ENCODE assay signal across 11 cellular contexts in genomic region chr1:215517441-215517891, GRCh38. TPM values are rescaled to one million over a fixed set of nuclear protein-coding genes. Genes with fewer than 3 reads are reported as not detected.
DNase-seq lines count a peak whose midpoint lies in the region; ATAC-seq, FAIRE-seq and TF ChIP-seq lines count a peak whose summit lies in the region.
"Had no signal": no experiment of that assay in that cellular context is flagged by ENCODE, and none has a peak within 500 bp of the region (broad histone marks: within the 10 kb centered on the region; RNA-seq: fewer than 3 reads in every experiment).

No MANE protein-coding gene starts in this region.

- ATAC-seq in left lung, result no peak

- intact Hi-C loops in left lung (cut with DNase I), result no loop called here

- DNase-seq in HT1080 (ENCODE audit: low read depth) (peak; percentile 29), WERI-Rb-1 (peak; percentile 37), keratinocyte (ENCODE audit: low read depth, low spot score) (no peak), NCI-H2029 (lab: John Stamatoyannopoulos, UW) (no peak), NCI-H1092 (lab: John Stamatoyannopoulos, UW) (no peak), COLO668 (lab: John Stamatoyannopoulos, UW; ENCODE audit: unreplicated experiment) (no peak), left lung (no peak)
- DNase-seq: activated naive CD4-positive, alpha-beta T cell treated with anti-CD3 and anti-CD28 coated beads, Interleukin-2, amount 50 U/mL, for 16 hours; upper lobe of left lung had no signal

- H3K79me2 ChIP-seq in keratinocyte (ENCODE audit: control insufficient read depth, insufficient read depth, low read length), result no peaks in the 10 kb centered on the region

- TF ChIP-seq CTCF in C4-2B (conservative IDR thresholded peaks at IDR 0.05), result 0 out of 2 replicates have a peak, but pooled peaks have one; percentile 14
- peak; percentile 73 for TF ChIP-seq CTCF in WERI-Rb-1 (IDR thresholded peaks at IDR 0.05; ENCODE audit: low read depth, low read length)
- peak; percentile 43 to 88 (median 70) for TF ChIP-seq CTCF in keratinocyte (optimal IDR thresholded peaks at IDR 0.05 in 1 of 3, IDR thresholded peaks at IDR 0.05 in 1 of 3, conservative IDR thresholded peaks at IDR 0.05 in 1 of 3; ENCODE audit: extremely low read depth in 1 of 3, insufficient read depth in 2 of 3, low read length in 3 of 3)
- TF ChIP-seq CTCF in left lung (IDR thresholded peaks at IDR 0.05), result no peak

- dilution Hi-C loops in keratinocyte (cut with MboI; ENCODE audit: extremely low pct_ligation_motif_present, low sequenced_read_pairs), result no loop called here

- H3K4me1 ChIP-seq in keratinocyte (ENCODE audit: control insufficient read depth, extremely low read depth, insufficient read depth, low read length) (no peaks in the 10 kb centered on the region), left lung (no peaks in the 10 kb centered on the region)
- H3K4me1 ChIP-seq: SJSA1, upper lobe of left lung had no signal

- peak; percentile 63 for FAIRE-seq in keratinocyte (lab: Jason Lieb, UNC)

- no peaks in the 10 kb centered on the region for H3K36me3 ChIP-seq in WERI-Rb-1
- H3K36me3 ChIP-seq in keratinocyte (ENCODE audit: control insufficient read depth in 2 of 2, extremely low read depth in 1 of 2, insufficient read depth in 2 of 2, low read length in 2 of 2), result no peaks in the 10 kb centered on the region
- H3K36me3 ChIP-seq in left lung, result no peaks in the 10 kb centered on the region
- H3K36me3 ChIP-seq: SJSA1, upper lobe of left lung had no signal

- no peaks in the 10 kb centered on the region for H3K27me3 ChIP-seq in WERI-Rb-1 (ENCODE audit: insufficient read depth, low read depth, severe bottlenecking)
- no peaks in the 10 kb centered on the region for H3K27me3 ChIP-seq in keratinocyte (ENCODE audit: control insufficient read depth, extremely low read depth, insufficient read depth, low read length)
- no peaks in the 10 kb centered on the region for H3K27me3 ChIP-seq in left lung
- H3K27me3 ChIP-seq: SJSA1, upper lobe of left lung had no signal

- no peak overlapping the region for H2AFZ ChIP-seq in keratinocyte (ENCODE audit: control insufficient read depth, low read length)

- H3K9me3 ChIP-seq in WERI-Rb-1 (ENCODE audit: severe bottlenecking) (no peaks in the 10 kb centered on the region), keratinocyte (ENCODE audit: control insufficient read depth, low read depth, low read length) (no peaks in the 10 kb centered on the region), left lung (peaks cover 0 to 3% of the 10 kb centered on the region in 2 donors)
- H3K9me3 ChIP-seq: SJSA1, upper lobe of left lung had no signal

- H4K20me1 ChIP-seq in keratinocyte (ENCODE audit: control insufficient read depth, extremely low read depth, insufficient read depth, low read length), result no peaks in the 10 kb centered on the region

- H3K27ac ChIP-seq in C4-2B, result no peak overlapping the region
- no peak overlapping the region for H3K27ac ChIP-seq in WERI-Rb-1
- no peak overlapping the region for H3K27ac ChIP-seq in keratinocyte (ENCODE audit: control insufficient read depth, insufficient read depth, low read length)
- H3K27ac ChIP-seq in left lung, result no peak overlapping the region
- H3K27ac ChIP-seq: SJSA1, upper lobe of left lung had no signal

- no peak overlapping the region for H3K4me2 ChIP-seq in keratinocyte (ENCODE audit: control insufficient read depth, extremely low read depth, insufficient read depth, low read depth, low read length)

- no peak overlapping the region for H3K9ac ChIP-seq in keratinocyte (ENCODE audit: control insufficient read depth, extremely low read depth, insufficient read depth, low read length)

- H3K4me3 ChIP-seq in WERI-Rb-1 (ENCODE audit: low read depth, low read length) (no peak overlapping the region), keratinocyte (ENCODE audit: control insufficient read depth in 2 of 3, extremely low read depth in 1 of 3, insufficient read depth in 2 of 3, low read depth in 1 of 3, low read length in 3 of 3) (no peak overlapping the region), left lung (no peak overlapping the region)
- H3K4me3 ChIP-seq: SJSA1, upper lobe of left lung had no signal

- no peaks in the 10 kb centered on the region for H3K9me1 ChIP-seq in keratinocyte (ENCODE audit: control insufficient read depth, extremely low read depth, insufficient read depth, low read length)

RNA-seq across cellular contexts. Expression of gene KCTD3, which starts 49.6 kb away (rescaled TPM):
- 23.2 and 26.9 TPM in 2 replicates for total RNA-seq in HT1080 (2014; rRNA removed; shearing (Covaris generic))
- 26.9 and 36.6 TPM in 2 replicates for polyA plus RNA-seq in HT1080 (2015; cell fraction: cytosol; rRNA removed)
- polyA plus RNA-seq in HT1080 (2015; cell fraction: nucleus; rRNA removed), result 41.0 and 47.6 TPM in 2 replicates
- 25.5 to 43.4 TPM (median 30.6 TPM) in 3 replicates for polyA plus RNA-seq in keratinocyte
- polyA plus RNA-seq in keratinocyte (2011; ENCODE audit: low read depth), result 15.2 TPM
- polyA plus RNA-seq in keratinocyte (2011; cell fraction: cytosol; rRNA removed), result 21.1 and 47.9 TPM in 2 replicates
- polyA plus RNA-seq in keratinocyte (2011; cell fraction: nucleus; rRNA removed), result 37.0 and 42.8 TPM in 2 replicates
- polyA plus RNA-seq in keratinocyte (2012; ENCODE audit: low replicate concordance), result 9.9 and 21.8 TPM in 2 replicates
- polyA minus RNA-seq in keratinocyte, result 30.0 to 76.9 TPM (median 56.5 TPM) in 3 replicates
- 24.4 TPM for polyA minus RNA-seq in keratinocyte (2011; cell fraction: cytosol; rRNA and poly(A)+ RNA removed)
- 16.4 and 32.7 TPM in 2 replicates for polyA minus RNA-seq in keratinocyte (2011; cell fraction: nucleus; rRNA and poly(A)+ RNA removed)
- 10 to 100 TPM; 19.8 to 28.1 TPM for total RNA-seq in left lung

Comparison
In these comparisons a context has a peak if more than half of its experiments do, and no peak if none do; other contexts are left out.
1. CTCF ChIP-seq: peak in C4-2B (single experiment), WERI-Rb-1 (single experiment) and keratinocyte (3 of 3); none in left lung (0 of 2).
2. DNase-seq: peak in HT1080 (single experiment) and WERI-Rb-1 (single experiment); none in keratinocyte (single experiment), NCI-H2029 (single experiment), NCI-H1092 (single experiment), COLO668 (single experiment) and left lung (0 of 2).